ENCODE assay signal across 25 cellular contexts in the genomic region with DNA sequence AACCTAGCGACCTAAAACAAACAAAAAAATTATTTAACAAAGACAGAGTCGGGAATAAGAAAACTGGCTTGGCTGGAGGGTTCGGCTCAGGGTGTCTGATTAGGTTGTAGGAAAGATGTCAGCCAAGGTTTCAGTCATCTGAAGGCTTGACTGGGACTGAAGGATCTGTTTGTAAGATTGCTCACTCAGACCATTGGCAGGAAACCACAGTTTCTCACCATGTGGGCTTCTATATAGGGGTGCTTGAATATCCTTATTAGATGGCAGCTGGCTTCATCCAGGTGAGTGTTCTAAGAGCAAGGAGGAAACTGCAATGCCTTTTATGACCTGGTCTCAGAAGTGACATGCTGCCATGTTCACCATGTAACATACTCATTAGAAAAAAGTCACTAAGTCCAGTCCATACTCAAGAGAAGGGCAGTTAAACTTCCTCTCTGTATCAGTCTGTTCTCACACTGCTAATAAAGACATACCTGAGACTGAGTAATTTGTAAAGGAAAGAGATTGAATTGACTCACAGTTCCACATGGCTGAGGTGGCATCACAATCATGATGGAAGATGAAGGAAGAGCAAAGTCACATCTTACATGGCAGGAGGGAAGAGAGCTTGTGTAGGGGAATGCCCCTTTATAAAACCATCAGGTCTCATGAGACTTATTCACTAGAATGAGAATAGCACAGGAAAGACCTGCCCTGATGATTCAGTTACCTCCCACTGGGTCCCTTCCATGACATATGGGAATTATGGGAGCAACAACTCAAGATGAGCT. TPM values are rescaled to one million over a fixed set of nuclear protein-coding genes. Genes with fewer than 3 reads are reported as not detected.
"Had no signal": no experiment of that assay in that cellular context is flagged by ENCODE, and none has a peak within 500 bp of the region (broad histone marks: within the 10 kb centered on the region; RNA-seq: fewer than 3 reads in every experiment).

No MANE protein-coding gene starts in this region.

- ATAC-seq: activated CD8-positive, alpha-beta memory T cell treated with anti-CD3 and anti-CD28 coated beads, Interleukin-2, amount 10 ng/mL, durations not matched to agents 7 days and 5 days; naive thymus-derived CD8-positive, alpha-beta T cell had no signal

- H3K27me3 ChIP-seq: brain microvascular endothelial cell, esophagus squamous epithelium, tibial nerve, uterus had no signal

- DNase-seq: activated CD4-positive, alpha-beta T cell treated with anti-CD3 and anti-CD28 coated beads, Interleukin-2, amount 50 U/mL, for 4 hours; activated CD8-positive, alpha-beta memory T cell treated with anti-CD3 and anti-CD28 coated beads, Interleukin-2, amount 10 ng/mL, durations not matched to agents 7 days and 5 days; activated effector memory CD4-positive, alpha-beta T cell treated with anti-CD3 and anti-CD28 coated beads, Interleukin-2, amount 50 U/mL, for 16 hours; activated T-cell treated with anti-CD3 and anti-CD28 coated beads, Interleukin-2, amount 50 U/mL, for 1 hour; anterior cingulate cortex; brain microvascular endothelial cell; endodermal cell; esophagus squamous epithelium; hippocampal formation; kidney; left ventricle myocardium inferior; mesenchymal stem cell; naive thymus-derived CD8-positive, alpha-beta T cell; stimulated activated CD4-positive, alpha-beta T cell treated with anti-CD3 and anti-CD28 coated beads, Interleukin-2, amount 100 ng/mL, for 48 hours; stimulated activated naive B cell treated with anti-CD40 and anti-IgM and Interleukin-4, amounts not matched to agents 10 μg/mL and 1 μg/mL and 100 μg/mL, for 72 hours; substantia nigra; T-helper 2 cell; uterus had no signal

- H3K36me3 ChIP-seq: brain microvascular endothelial cell, esophagus squamous epithelium, left ventricle myocardium inferior, tibial nerve, uterus had no signal

- H3K4me3 ChIP-seq: esophagus squamous epithelium, left ventricle myocardium inferior, tibial nerve, uterus had no signal

- FAIRE-seq: kidney, TTC549 had no signal

RNA-seq across cellular contexts. Expression of gene IL36B, which starts 1.2 kb away (rescaled TPM):
- total RNA-seq: activated CD8-positive, alpha-beta memory T cell treated with anti-CD3 and anti-CD28 coated beads, Interleukin-2, amount 10 ng/mL, durations not matched to agents 7 days and 5 days; chondrocyte; dermis microvascular lymphatic vessel endothelial cell; endodermal cell; fibroblast of villous mesenchyme; kidney; left ventricle myocardium inferior; mucosa of gallbladder; naive thymus-derived CD8-positive, alpha-beta T cell; posterior vena cava; tibial nerve; uterus had no signal

RNA-seq across cellular contexts. Expression of gene IL36RN, which starts 5.1 kb away (rescaled TPM):
- total RNA-seq: activated CD8-positive, alpha-beta memory T cell treated with anti-CD3 and anti-CD28 coated beads, Interleukin-2, amount 10 ng/mL, durations not matched to agents 7 days and 5 days; chondrocyte; dermis microvascular lymphatic vessel endothelial cell; endodermal cell; fibroblast of villous mesenchyme; kidney; left ventricle myocardium inferior; mucosa of gallbladder; naive thymus-derived CD8-positive, alpha-beta T cell; posterior vena cava; tibial nerve; uterus had no signal

RNA-seq across cellular contexts. Expression of gene IL1F10, which starts 13.9 kb away (rescaled TPM):
- total RNA-seq: activated CD8-positive, alpha-beta memory T cell treated with anti-CD3 and anti-CD28 coated beads, Interleukin-2, amount 10 ng/mL, durations not matched to agents 7 days and 5 days; chondrocyte; dermis microvascular lymphatic vessel endothelial cell; endodermal cell; fibroblast of villous mesenchyme; kidney; left ventricle myocardium inferior; mucosa of gallbladder; naive thymus-derived CD8-positive, alpha-beta T cell; posterior vena cava; tibial nerve; uterus had no signal

RNA-seq across cellular contexts. Expression of gene IL36A, which starts 48.6 kb away (rescaled TPM):
- total RNA-seq: chondrocyte, dermis microvascular lymphatic vessel endothelial cell, endodermal cell, fibroblast of villous mesenchyme, kidney, left ventricle myocardium inferior, mucosa of gallbladder, posterior vena cava, tibial nerve, uterus had no signal
